20 cellular contexts compared by ENCODE assay signal in genomic region chr2:131534965-131535364, GRCh38. TPM values are rescaled to one million over a fixed set of nuclear protein-coding genes. Genes with fewer than 3 reads are reported as not detected.
"Had no signal": no experiment of that assay in that cellular context is flagged by ENCODE, and none has a peak within 500 bp of the region (broad histone marks: within the 10 kb centered on the region; RNA-seq: fewer than 3 reads in every experiment).

No MANE protein-coding gene starts in this region.

RNA-seq across cellular contexts. Expression of gene TUBA3D, which starts 59.0 kb away (rescaled TPM):
- total RNA-seq: activated CD4-positive, alpha-beta memory T cell treated with anti-CD3 and anti-CD28 coated beads for 36 hours; activated CD4-positive, alpha-beta T cell treated with anti-CD3 and anti-CD28 coated beads, Interleukin-2, amount 10 ng/mL, durations not matched to agents 24 days and 14 days; activated CD8-positive, alpha-beta memory T cell treated with anti-CD3 and anti-CD28 coated beads for 36 hours; activated CD8-positive, alpha-beta T cell treated with anti-CD3 and anti-CD28 coated beads for 36 hours; activated naive CD4-positive, alpha-beta T cell treated with anti-CD3 and anti-CD28 coated beads for 36 hours; activated naive CD4-positive, alpha-beta T cell treated with anti-CD3 and anti-CD28 coated beads, Interleukin-2, amount 50 U/mL, for 72 hours; activated naive CD8-positive, alpha-beta T cell treated with anti-CD3 and anti-CD28 coated beads for 36 hours; activated T-cell treated with anti-CD3 and anti-CD28 coated beads, Interleukin-2, amount 50 U/mL, for 4 hours; activated T-cell treated with anti-CD3 and anti-CD28 coated beads, Interleukin-2, amount 50 U/mL, for 72 hours; activated T-helper 1 cell treated with anti-CD3 and anti-CD28 coated beads, Interleukin-12 subunit alpha, Interleukin-12 subunit beta, Interleukin-2, Interleukin-4 antibody, amounts not matched to agents 30 ng/mL and 10 ng/mL and 1 ng/mL, durations not matched to agents 14 hours and 24 hours and 36 hours; activated T-helper 17 cell treated with anti-CD3 and anti-CD28 coated beads, Interleukin-2, amount 50 U/mL, for 72 hours; adrenal gland; aorta; astrocyte; body of pancreas; breast epithelium; T-cell; T-helper 1 cell treated with Interleukin-12 subunit alpha and Interleukin-12 subunit beta and Interleukin-4 antibody, amounts not matched to agents 30 ng/mL and 1 ng/mL, for 36 hours; T-helper 17 cell; T-helper 2 cell treated with Interferon-gamma antibody and Interleukin-4, amounts not matched to agents 100 ng/mL and 5 ng/mL, for 36 hours had no signal
